ENCODE assay signal across 8 cellular contexts in the genomic region with DNA sequence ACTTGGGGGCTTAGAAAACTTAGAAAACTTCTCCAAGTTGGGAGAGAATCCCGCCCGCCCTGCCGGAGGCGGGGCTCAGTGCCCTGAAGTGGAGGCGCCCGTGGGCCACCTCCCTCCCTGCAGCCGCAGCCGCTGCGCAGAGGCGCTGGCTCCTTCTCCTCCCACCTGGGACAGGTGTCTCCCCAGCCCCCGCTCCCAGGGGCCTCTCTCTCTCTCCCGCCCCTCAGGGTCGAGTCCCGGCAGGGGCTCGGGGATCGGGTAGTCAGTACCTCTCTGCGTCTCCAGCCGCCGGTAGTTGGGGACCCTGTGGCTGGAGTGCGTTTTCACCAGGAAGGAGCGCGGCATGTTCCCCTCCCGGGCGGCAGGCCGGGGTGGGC. TPM values are rescaled to one million over a fixed set of nuclear protein-coding genes. Genes with fewer than 3 reads are reported as not detected.
DNase-seq lines count a peak whose midpoint lies in the region; ATAC-seq lines count a peak whose summit lies in the region.

No MANE protein-coding gene starts in this region.

- no peak overlapping the region for H3K27ac Mint-ChIP-seq in activated naive CD8-positive, alpha-beta T cell
- H3K27ac Mint-ChIP-seq in immature natural killer cell = peak overlapping the region in 3 of 6 donors; percentile 42 to 58 (median 53)

- H3K27me3 Mint-ChIP-seq in activated naive CD8-positive, alpha-beta T cell = no peaks in the 10 kb centered on the region
- peaks cover 3 to 7% (median 4%) of the 10 kb centered on the region in 3 donors for H3K27me3 Mint-ChIP-seq in immature natural killer cell (ENCODE audit: low read depth in 3 of 3)

- H3K4me1 Mint-ChIP-seq in activated naive CD8-positive, alpha-beta T cell (ENCODE audit: low read depth) = peaks cover 51% of the 10 kb centered on the region
- peaks cover 40 to 50% of the 10 kb centered on the region in 2 donors for H3K4me1 Mint-ChIP-seq in immature natural killer cell

- H3K36me3 ChIP-seq in BLaER1 treated with 17β-estradiol and CSF1 and Interleukin-3, amounts not matched to agents 10 nM and 100 nM = peaks cover 0 to 1% (median 0%) of the 10 kb centered on the region in 11 experiments; a peak in 3 of 22 replicates

- peak overlapping the region; percentile 75 for H3K4me3 Mint-ChIP-seq in activated naive CD8-positive, alpha-beta T cell
- H3K4me3 Mint-ChIP-seq in immature natural killer cell = peak overlapping the region; percentile 74 to 85 (median 78)

- no peaks in the 10 kb centered on the region for H3K9me3 ChIP-seq in BLaER1 treated with 17β-estradiol and CSF1 and Interleukin-3, amounts not matched to agents 10 nM and 100 nM (replicated peaks in 1 of 11)

- ATAC-seq in GM19467 (IDR thresholded peaks at IDR 0.05; ENCODE audit: unreplicated experiment) = peak; percentile 2
- ATAC-seq in GM21576 (IDR thresholded peaks at IDR 0.05; ENCODE audit: unreplicated experiment) = no peak

- H3K4me2 ChIP-seq in BLaER1 treated with 17β-estradiol and CSF1 and Interleukin-3, amounts not matched to agents 10 nM and 100 nM = peak overlapping the region; percentile 90 to 100 (median 98)

- H3K4me1 ChIP-seq in BLaER1 treated with 17β-estradiol and CSF1 and Interleukin-3, amounts not matched to agents 10 nM and 100 nM = peaks cover 43 to 70% (median 58%) of the 10 kb centered on the region in 10 experiments

- H4K20me1 ChIP-seq in BLaER1 treated with 17β-estradiol and CSF1 and Interleukin-3, amounts not matched to agents 10 nM and 100 nM = peaks cover 0 to 11% (median 0%) of the 10 kb centered on the region in 11 experiments; a peak in 3 of 22 replicates

- DNase-seq in LoVo (ENCODE audit: low spot score) (peak; percentile 42), immature natural killer cell (no peak), RKO (ENCODE audit: low spot score) (no peak)
- DNase-seq in stimulated activated naive CD4-positive, alpha-beta T cell (lab: John Stamatoyannopoulos, UW) = peak in 4 of 6 experiments; percentile 45 to 75 (median 56)

- peak overlapping the region in 10 of 11 experiments; percentile 23 to 74 (median 63); a peak in 18 of 22 replicates for H3K27ac ChIP-seq in BLaER1 treated with 17β-estradiol and CSF1 and Interleukin-3, amounts not matched to agents 10 nM and 100 nM

- no peaks in the 10 kb centered on the region for H3K9me3 Mint-ChIP-seq in activated naive CD8-positive, alpha-beta T cell (ENCODE audit: low read depth)
- H3K9me3 Mint-ChIP-seq in immature natural killer cell = peaks cover 0 to 2% (median 0%) of the 10 kb centered on the region in 6 donors

- H3K36me3 Mint-ChIP-seq in activated naive CD8-positive, alpha-beta T cell = no peaks in the 10 kb centered on the region
- no peaks in the 10 kb centered on the region for H3K36me3 Mint-ChIP-seq in immature natural killer cell

- peaks cover 0 to 6% (median 0%) of the 10 kb centered on the region in 11 experiments; a peak in 5 of 22 replicates for H3K27me3 ChIP-seq in BLaER1 treated with 17β-estradiol and CSF1 and Interleukin-3, amounts not matched to agents 10 nM and 100 nM

- peak overlapping the region; percentile 69 to 81 (median 77); a peak in 21 of 22 replicates for H3K9ac ChIP-seq in BLaER1 treated with 17β-estradiol and CSF1 and Interleukin-3, amounts not matched to agents 10 nM and 100 nM

- H3K4me3 ChIP-seq in BLaER1 treated with 17β-estradiol and CSF1 and Interleukin-3, amounts not matched to agents 10 nM and 100 nM = peak overlapping the region; percentile 66 to 82 (median 74)

RNA-seq across cellular contexts. Expression of gene SNAI3, which starts 0.3 kb away (rescaled TPM):
- 10 to 100 TPM in 2 of 3 donors, 1 to 10 TPM in 1; 9.0 to 12.4 (median 11.7) TPM for polyA plus RNA-seq in immature natural killer cell

RNA-seq across cellular contexts. Expression of gene RNF166, which starts 20.2 kb away (rescaled TPM):
- polyA plus RNA-seq in immature natural killer cell = 100 to 1,000 TPM; 129 to 157 (median 141) TPM

RNA-seq across cellular contexts. Expression of gene CTU2, which starts 20.3 kb away (rescaled TPM):
- polyA plus RNA-seq in immature natural killer cell = 10 to 100 TPM; 21.4 to 23.0 (median 22.0) TPM

RNA-seq across cellular contexts. Expression of gene MVD, which starts 23.2 kb away (rescaled TPM):
- polyA plus RNA-seq in immature natural killer cell = 10 to 100 TPM; 79.4 to 96.6 (median 87.6) TPM

RNA-seq across cellular contexts. Expression of gene CYBA, which starts 35.2 kb away (rescaled TPM):
- 1,000 to 10,000 TPM; 2,079 to 2,787 (median 2,690) TPM for polyA plus RNA-seq in immature natural killer cell

Comparison
In these comparisons a context has a peak if more than half of its experiments do, and no peak if none do; other contexts are left out.
1. DNase-seq: peak in LoVo (single experiment) and stimulated activated naive CD4-positive, alpha-beta T cell (4 of 6); none in immature natural killer cell (0 of 3) and RKO (single experiment).